ENCODE assay signal across 10 cellular contexts in genomic region chr14:37597538-37598084, GRCh38. TPM values are rescaled to one million over a fixed set of nuclear protein-coding genes. Genes with fewer than 3 reads are reported as not detected.
DNase-seq lines count a peak whose midpoint lies in the region; ATAC-seq, FAIRE-seq and TF ChIP-seq lines count a peak whose summit lies in the region.
"Had no signal": no experiment of that assay in that cellular context is flagged by ENCODE, and none has a peak within 500 bp of the region (broad histone marks: within the 10 kb centered on the region; RNA-seq: fewer than 3 reads in every experiment).

No MANE protein-coding gene starts in this region.

- peaks cover 0 to 53% (median 8%) of the 10 kb centered on the region in 9 donors for H3K9me3 Mint-ChIP-seq in naive thymus-derived CD8-positive, alpha-beta T cell

- DNase-seq in COR-L47 (lab: John Stamatoyannopoulos, UW) (peak; percentile 57), NCI-H1105 (lab: John Stamatoyannopoulos, UW) (peak; percentile 78), H1 (ENCODE audit: low read depth in 1 of 2, low spot score in 2 of 2) (peak in 1 of 2 experiments; percentile 73), activated gamma-delta T cell (lab: John Stamatoyannopoulos, UW) (no peak), globus pallidus (ENCODE audit: low spot score) (no peak), T-helper 2 cell (no peak)
- DNase-seq in naive thymus-derived CD8-positive, alpha-beta T cell: no peak

- no peak overlapping the region for H2AFZ ChIP-seq in H1 (ENCODE audit: low read length)

- no peak overlapping the region for H2AK5ac ChIP-seq in H1 (ENCODE audit: low read depth, low read length)

- H2BK120ac ChIP-seq in H1 (replicated peaks; ENCODE audit: low read depth, low read length): no peak overlapping the region

- no peak overlapping the region for H4K91ac ChIP-seq in H1 (replicated peaks; ENCODE audit: insufficient read length, low read length)

- 8% methylated on average over 23 of the region's 23 CpGs; no CpG with 5 or more reads in 1 of the 2 experiments for WGBS in H1 (ENCODE audit: extremely low coverage in 1 of 2, insufficient coverage in 1 of 2, insufficient read length in 1 of 2, insufficient replicate concordance in 2 of 2, low coverage in 1 of 2, low lambda C conversion rate in 2 of 2, missing lambda C conversion rate in 1 of 2), 2 experiments

- POLR2A ChIA-PET in H1 (lab: Charles Lee; ENCODE audit: partially characterized antibody): interaction anchor here (1.0 kb wide), 2 partner anchors 9 to 13 kb away, joined by 3 read pairs; no protein-coding TSS in a partner anchor
- POLR2A ChIA-PET in naive thymus-derived CD8-positive, alpha-beta T cell (lab: Charles Lee): no interaction called here

- H3K4me1 ChIP-seq in H1 (replicated peaks in 1 of 4; ENCODE audit: control insufficient read depth in 3 of 4, insufficient read depth in 4 of 4, low read length in 3 of 4): peaks cover 0 to 25% (median 13%) of the 10 kb centered on the region in 4 experiments; a peak in 6 of 7 replicates

- H3K27me3 ChIP-seq in H1 (replicated peaks in 1 of 4; ENCODE audit: control insufficient read depth in 3 of 4, extremely low read depth in 1 of 4, insufficient read depth in 3 of 4, low read length in 3 of 4): peaks cover 86 to 99% (median 93%) of the 10 kb centered on the region in 4 experiments

- TF ChIP-seq CTCF in H1 (IDR thresholded peaks at IDR 0.05; ENCODE audit: control extremely low read depth in 1 of 3, insufficient read depth in 1 of 3, low read depth in 1 of 3, low read length in 3 of 3): peak; percentile 53 to 78 (median 70)

- peak; percentile 30 to 51; a peak in 3 of 4 replicates for TF ChIP-seq RAD21 in H1 (IDR thresholded peaks at IDR 0.05 in 1 of 2, conservative IDR thresholded peaks at IDR 0.05 in 1 of 2; ENCODE audit: low read depth in 2 of 2, low read length in 2 of 2)

- no peak overlapping the region; the same call in 1 of the 2 replicates for H4K8ac ChIP-seq in H1 (ENCODE audit: extremely low read depth, insufficient read depth, low read length)

- no peaks in the 10 kb centered on the region for H3K79me2 ChIP-seq in H1 (ENCODE audit: control insufficient read depth in 1 of 2, insufficient read depth in 2 of 2, low read length in 2 of 2)

- TF ChIP-seq POLR2A in H1 (IDR thresholded peaks at IDR 0.05; ENCODE audit: control extremely low read depth in 1 of 2, low read depth in 2 of 2, low read length in 2 of 2): no peak

- peaks cover 5% of the 10 kb centered on the region for H3K23me2 ChIP-seq in H1 (ENCODE audit: low read depth, low read length)

- no peak overlapping the region for H2BK12ac ChIP-seq in H1 (ENCODE audit: low read depth, low read length)

- no peak overlapping the region for H2BK20ac ChIP-seq in H1 (ENCODE audit: low read length)

- no peaks in the 10 kb centered on the region for H3K79me1 ChIP-seq in H1 (ENCODE audit: low read depth, low read length)

- no peak overlapping the region for H2BK5ac ChIP-seq in H1 (ENCODE audit: low read depth, low read length)

- no peaks in the 10 kb centered on the region for H3K36me3 ChIP-seq in H1 (ENCODE audit: control insufficient read depth in 2 of 4, insufficient read depth in 4 of 4, low read length in 3 of 4)

- no peaks in the 10 kb centered on the region for H3K9me3 ChIP-seq in H1 (ENCODE audit: insufficient read depth in 2 of 2, low read depth in 1 of 2, low read length in 1 of 2)

- H4K20me1 ChIP-seq in H1 (replicated peaks in 1 of 2; ENCODE audit: control insufficient read depth in 1 of 2, insufficient read depth in 2 of 2, low read length in 2 of 2): peaks cover 8 to 23% of the 10 kb centered on the region in 2 experiments

- H3K9ac ChIP-seq in H1 (replicated peaks in 1 of 4; ENCODE audit: extremely low read depth in 1 of 4, low read depth in 3 of 4, low read length in 3 of 4): no peak overlapping the region

- no peak overlapping the region for H3K4ac ChIP-seq in H1 (replicated peaks; ENCODE audit: insufficient read length, low read depth, low read length)

- no peak for FAIRE-seq in H1 (lab: Jason Lieb, UNC)

- peak overlapping the region in 2 of 4 experiments; percentile 20 to 57; a peak in 3 of 8 replicates for H3K4me3 ChIP-seq in H1 (ENCODE audit: extremely low read depth in 1 of 4, insufficient read depth in 2 of 4, low read depth in 3 of 4, low read length in 4 of 4)
- H3K4me3 ChIP-seq: SK-N-MC had no signal

- no peak overlapping the region for H2BK15ac ChIP-seq in H1 (ENCODE audit: low read length)

- H3K4me2 ChIP-seq in H1 (ENCODE audit: insufficient read depth in 1 of 2, low read depth in 2 of 2, low read length in 2 of 2): peak overlapping the region; percentile 71 to 89

- no peak for TF ChIP-seq EP300 in H1 (IDR thresholded peaks at IDR 0.05; ENCODE audit: borderline replicate concordance in 1 of 2, low read depth in 2 of 2, low read length in 2 of 2)

- no peak overlapping the region for H3K56ac ChIP-seq in H1 (replicated peaks; ENCODE audit: insufficient read length, low read depth, low read length)

- H3K4me3 Mint-ChIP-seq in naive thymus-derived CD8-positive, alpha-beta T cell: peak overlapping the region in 6 of 10 donors; percentile 14 to 69 (median 54)

- peak overlapping the region in 1 of 10 donors; percentile 9 for H3K27ac Mint-ChIP-seq in naive thymus-derived CD8-positive, alpha-beta T cell

- peaks cover 10 to 22% (median 20%) of the 10 kb centered on the region in 3 donors for H3K36me3 Mint-ChIP-seq in naive thymus-derived CD8-positive, alpha-beta T cell

- no peak for ATAC-seq in naive thymus-derived CD8-positive, alpha-beta T cell
- ATAC-seq in GM19023 (IDR thresholded peaks at IDR 0.05; ENCODE audit: unreplicated experiment): no peak

- H3K27ac ChIP-seq in H1 (ENCODE audit: low read depth, low read length): no peak overlapping the region

- no peak overlapping the region for H3K23ac ChIP-seq in H1 (ENCODE audit: insufficient read length)

- no peak overlapping the region for H3K18ac ChIP-seq in H1 (ENCODE audit: extremely low read depth, low read length)

- H3K14ac ChIP-seq in H1 (ENCODE audit: insufficient read length): no peak overlapping the region

- H4K5ac ChIP-seq in H1 (ENCODE audit: insufficient read length, low read depth, low read length): no peak overlapping the region

- peaks cover 13 to 44% (median 34%) of the 10 kb centered on the region in 4 donors for H3K4me1 Mint-ChIP-seq in naive thymus-derived CD8-positive, alpha-beta T cell

- CTCF ChIA-PET in H1 (lab: Charles Lee; ENCODE audit: partially characterized antibody): interaction anchor here (0.6 to 7.6 kb wide), 18 partner anchors 8 to 659 kb away, joined by 3 to 62 read pairs (median 4); no protein-coding TSS in a partner anchor

- H3K27me3 Mint-ChIP-seq in naive thymus-derived CD8-positive, alpha-beta T cell: peaks cover 40 to 84% (median 68%) of the 10 kb centered on the region in 5 donors

TF ChIP-seq in H1, 55 proteins besides CTCF, POLR2A, EP300 and RAD21 (continues in another document):
- TF ChIP-seq CBX8 (IDR thresholded peaks at IDR 0.05; ENCODE audit: borderline replicate concordance, low read depth, low read length) (no peak; the same call in 1 of the 2 replicates), E2F6 (IDR thresholded peaks at IDR 0.05) (no peak), TEAD4 (IDR thresholded peaks at IDR 0.05; ENCODE audit: low read depth, low read length) (no peak), RNF2 (IDR thresholded peaks at IDR 0.05; ENCODE audit: borderline replicate concordance, low read depth, low read length, missing control alignments, poor library complexity, severe bottlenecking) (no peak), POLR2AphosphoS5 (IDR thresholded peaks at IDR 0.05; ENCODE audit: low read depth, low read length) (no peak), TCF12 (IDR thresholded peaks at IDR 0.05; ENCODE audit: low read depth, low read length) (no peak), SIRT6 (IDR thresholded peaks at IDR 0.05; ENCODE audit: low read length) (no peak), EGR1 (IDR thresholded peaks at IDR 0.05; ENCODE audit: borderline replicate concordance, low read depth, low read length) (no peak), ZNF274 (IDR thresholded peaks at IDR 0.05; ENCODE audit: borderline replicate concordance, extremely low read depth, low read length) (no peak)

RNA-seq across cellular contexts. Expression of gene TTC6, which starts 2.2 kb away (rescaled TPM):
- total RNA-seq in H1 (2021; fragmentation: NEBNext Ultra II Directional; extraction: Animal tissue kit (Norgen Biotek cat#: 25700)): not detected in 2 replicates
- 0.02 and 0.05 TPM in 2 replicates for polyA plus RNA-seq in H1 (2011; rRNA removed)
- polyA plus RNA-seq in H1 (2011; cell fraction: cytosol; rRNA removed): 0.05 TPM
- polyA plus RNA-seq in H1 (2011; cell fraction: nucleus; rRNA removed): 0.04 TPM
- polyA plus RNA-seq in H1 (2012, experiment 1 of 2): 0.08 TPM in 1 of 4 replicates, not detected in the others
- polyA plus RNA-seq in H1 (2012, experiment 2 of 2): not detected
- 0.02 TPM for polyA plus RNA-seq in H1 (2013, experiment 1 of 2)
- 0.09 TPM for polyA plus RNA-seq in H1 (2013, experiment 2 of 2)
- 0.05 TPM in 1 of 2 replicates, not detected in the other for polyA minus RNA-seq in H1 (2011; rRNA and poly(A)+ RNA removed)
- not detected for polyA minus RNA-seq in H1 (2011; cell fraction: cytosol; rRNA and poly(A)+ RNA removed)
- 0.10 TPM for polyA minus RNA-seq in H1 (2011; cell fraction: nucleus; rRNA and poly(A)+ RNA removed)
- total RNA-seq in naive thymus-derived CD8-positive, alpha-beta T cell: not detected
- polyA plus RNA-seq in naive thymus-derived CD8-positive, alpha-beta T cell: not detected
- total RNA-seq: M059J had no signal

RNA-seq across cellular contexts. Expression of gene FOXA1, which starts 2.6 kb away (rescaled TPM):
- 0.17 and 0.20 TPM in 2 replicates for total RNA-seq in H1 (2021; fragmentation: NEBNext Ultra II Directional; extraction: Animal tissue kit (Norgen Biotek cat#: 25700))
- 0.05 and 0.08 TPM in 2 replicates for polyA plus RNA-seq in H1 (2011; rRNA removed)
- polyA plus RNA-seq in H1 (2011; cell fraction: cytosol; rRNA removed): 0.05 TPM
- polyA plus RNA-seq in H1 (2011; cell fraction: nucleus; rRNA removed): not detected
- 0.08 to 0.19 TPM in 2 of 4 replicates, not detected in the others for polyA plus RNA-seq in H1 (2012, experiment 1 of 2)
- 0.07 TPM for polyA plus RNA-seq in H1 (2012, experiment 2 of 2)
- polyA plus RNA-seq in H1 (2013, experiment 1 of 2): 0.10 TPM
- 0.06 TPM for polyA plus RNA-seq in H1 (2013, experiment 2 of 2)
- polyA minus RNA-seq in H1 (2011; rRNA and poly(A)+ RNA removed): 0.09 TPM in 1 of 2 replicates, not detected in the other
- not detected for polyA minus RNA-seq in H1 (2011; cell fraction: cytosol; rRNA and poly(A)+ RNA removed)
- polyA minus RNA-seq in H1 (2011; cell fraction: nucleus; rRNA and poly(A)+ RNA removed): 0.30 TPM
- total RNA-seq in naive thymus-derived CD8-positive, alpha-beta T cell: not detected
- not detected for polyA plus RNA-seq in naive thymus-derived CD8-positive, alpha-beta T cell
- total RNA-seq: M059J had no signal

Comparison
In these comparisons a context has a peak if more than half of its experiments do, and no peak if none do; other contexts are left out.
1. DNase-seq: peak in COR-L47 (single experiment) and NCI-H1105 (single experiment); none in naive thymus-derived CD8-positive, alpha-beta T cell (0 of 10), activated gamma-delta T cell (single experiment), globus pallidus (single experiment) and T-helper 2 cell (0 of 5).